Comparison of ENCODE assay signal across 1 cellular context in the genomic region with DNA sequence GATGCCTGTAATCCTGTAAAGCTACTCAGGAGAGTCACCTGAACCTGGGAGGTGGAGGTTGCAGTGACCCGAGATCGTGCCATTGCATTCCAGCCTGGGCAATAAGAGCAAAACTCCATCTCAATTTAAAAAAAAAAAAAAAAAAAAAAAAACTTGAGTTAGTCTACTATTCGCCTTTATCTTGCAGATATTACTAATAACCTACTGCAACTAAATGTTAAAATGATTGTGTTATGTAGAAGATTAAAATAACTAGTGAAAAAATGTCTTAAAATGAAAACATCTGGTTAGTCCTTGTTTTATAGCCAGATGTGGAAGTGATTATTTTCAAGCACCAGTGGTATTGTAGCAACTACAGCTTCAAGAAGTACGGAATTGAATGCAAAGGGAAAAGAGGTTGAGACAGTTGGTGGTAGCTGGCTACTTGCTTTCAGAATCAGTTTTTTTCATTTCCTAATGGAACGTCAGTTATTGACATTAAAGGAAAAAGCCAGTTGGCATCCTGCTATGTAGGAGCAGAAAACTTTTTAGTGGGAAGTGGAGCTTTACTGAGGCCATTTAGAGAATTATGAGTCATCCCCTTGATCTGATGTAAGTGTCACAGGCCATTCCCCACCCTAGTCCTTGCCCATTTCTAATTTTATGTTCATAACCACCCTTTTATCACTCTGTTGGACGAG.
TF ChIP-seq lines count a peak whose summit lies in the region.

No MANE protein-coding gene starts in this region.

TF ChIP-seq in HCT116, 20 proteins besides CTCF, POLR2A, EP300 and RAD21 (continued from another document):
- TF ChIP-seq, protein P1, sequence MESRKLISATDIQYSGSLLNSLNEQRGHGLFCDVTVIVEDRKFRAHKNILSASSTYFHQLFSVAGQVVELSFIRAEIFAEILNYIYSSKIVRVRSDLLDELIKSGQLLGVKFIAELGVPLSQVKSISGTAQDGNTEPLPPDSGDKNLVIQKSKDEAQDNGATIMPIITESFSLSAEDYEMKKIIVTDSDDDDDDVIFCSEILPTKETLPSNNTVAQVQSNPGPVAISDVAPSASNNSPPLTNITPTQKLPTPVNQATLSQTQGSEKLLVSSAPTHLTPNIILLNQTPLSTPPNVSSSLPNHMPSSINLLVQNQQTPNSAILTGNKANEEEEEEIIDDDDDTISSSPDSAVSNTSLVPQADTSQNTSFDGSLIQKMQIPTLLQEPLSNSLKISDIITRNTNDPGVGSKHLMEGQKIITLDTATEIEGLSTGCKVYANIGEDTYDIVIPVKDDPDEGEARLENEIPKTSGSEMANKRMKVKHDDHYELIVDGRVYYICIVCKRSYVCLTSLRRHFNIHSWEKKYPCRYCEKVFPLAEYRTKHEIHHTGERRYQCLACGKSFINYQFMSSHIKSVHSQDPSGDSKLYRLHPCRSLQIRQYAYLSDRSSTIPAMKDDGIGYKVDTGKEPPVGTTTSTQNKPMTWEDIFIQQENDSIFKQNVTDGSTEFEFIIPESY (IDR thresholded peaks at IDR 0.05; ENCODE audit: extremely low read depth, insufficient replicate concordance, low read length): no peak
- TF ChIP-seq ELF1 (IDR thresholded peaks at IDR 0.05; ENCODE audit: borderline replicate concordance, low read depth): no peak; the same call in 1 of the 2 replicates
- peak; percentile 74 for TF ChIP-seq CBX3 (IDR thresholded peaks at IDR 0.05; ENCODE audit: low read depth)
- peak; percentile 83 for TF ChIP-seq SP1 (IDR thresholded peaks at IDR 0.05; ENCODE audit: low read depth)
- TF ChIP-seq FOSL1 (IDR thresholded peaks at IDR 0.05; ENCODE audit: low read depth): peak; percentile 92
- peak; percentile 52 for TF ChIP-seq CEBPB (IDR thresholded peaks at IDR 0.05; ENCODE audit: low read depth)
- no peak for TF ChIP-seq EGR1 (IDR thresholded peaks at IDR 0.05; ENCODE audit: low read depth)
- peak; percentile 70 for TF ChIP-seq SIN3A (IDR thresholded peaks at IDR 0.05; ENCODE audit: low read depth)
- TF ChIP-seq JUND (IDR thresholded peaks at IDR 0.05): peak; percentile 83
